Comparison of ENCODE assay signal across 19 cellular contexts in the genomic region with DNA sequence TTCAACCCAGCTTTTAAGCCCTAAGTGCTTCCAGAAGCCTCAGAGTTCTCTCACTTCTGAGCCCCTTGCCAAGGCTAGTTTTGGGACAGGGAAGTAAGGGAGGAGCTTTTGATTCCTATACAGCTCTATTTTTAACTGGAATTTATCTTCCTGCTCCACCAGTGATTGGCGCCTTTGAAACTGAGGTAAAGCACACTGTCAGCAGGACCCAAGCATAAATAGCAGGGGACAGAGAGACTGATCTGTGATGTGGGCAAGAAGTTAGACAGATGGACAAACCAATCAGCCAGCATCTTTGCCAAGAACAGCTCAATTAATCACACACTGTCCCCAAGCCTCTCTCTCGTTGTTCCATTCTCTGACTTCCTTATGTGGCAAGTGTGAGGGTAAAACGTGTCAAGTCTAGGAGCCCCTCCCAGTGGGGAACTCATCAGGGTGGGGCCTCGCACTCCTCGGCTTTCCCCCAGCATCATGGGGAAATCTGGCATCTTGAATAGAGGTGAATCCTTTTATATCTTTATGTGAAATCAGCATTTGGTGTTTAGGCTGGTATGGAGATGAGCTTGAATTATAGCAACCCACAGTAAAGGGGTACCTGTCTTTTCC. TPM values are rescaled to one million over a fixed set of nuclear protein-coding genes. Genes with fewer than 3 reads are reported as not detected.
DNase-seq lines count a peak whose midpoint lies in the region; ATAC-seq, FAIRE-seq and TF ChIP-seq lines count a peak whose summit lies in the region.
"Had no signal": no experiment of that assay in that cellular context is flagged by ENCODE, and none has a peak within 500 bp of the region (broad histone marks: within the 10 kb centered on the region; RNA-seq: fewer than 3 reads in every experiment).

No MANE protein-coding gene starts in this region.

- H3K4me3 ChIP-seq in right lobe of liver (no peak overlapping the region), HepG2 (replicated peaks in 1 of 3; ENCODE audit: insufficient read depth in 1 of 3, low read depth in 2 of 3, low read length in 3 of 3) (no peak overlapping the region), dorsolateral prefrontal cortex (no peak overlapping the region), neural progenitor cell (no peak overlapping the region)
- H3K4me3 ChIP-seq: GM23248, thoracic aorta had no signal

- H3K27ac ChIP-seq in right lobe of liver (no peak overlapping the region), HepG2 (ENCODE audit: extremely low read length, insufficient read depth, low read length) (no peak overlapping the region), dorsolateral prefrontal cortex (peak overlapping the region in 33 of 59 donors; percentile 3 to 57 (median 28)), neural progenitor cell (no peak overlapping the region)
- H3K27ac ChIP-seq: foreskin keratinocyte, GM23248 had no signal

- DNase-seq in right lobe of liver (no peak), HepG2 (ENCODE audit: low spot score) (no peak), dorsolateral prefrontal cortex (no peak), D721Med (ENCODE audit: insufficient read length, low spot score) (no peak), neural progenitor cell (ENCODE audit: low spot score) (no peak)
- DNase-seq in naive thymus-derived CD8-positive, alpha-beta T cell: no peak
- DNase-seq in T-helper 2 cell treated with Interferon-gamma antibody and Interleukin-4, amounts not matched to agents 5 μg/mL and 100 μg/mL, for 36 hours (ENCODE audit: low spot score): no peak
- DNase-seq: foreskin keratinocyte; GM23248; MM.1S; NCI-H2081; NCI-H748 treated with DMSO at 0.1 percent for 48 hours; posterior cingulate gyrus; stimulated activated CD4-positive, alpha-beta T cell treated with anti-CD3 and anti-CD28 coated beads, Interleukin-15, amount 100 ng/mL, for 24 hours had no signal

- H3K36me3 ChIP-seq in right lobe of liver (no peaks in the 10 kb centered on the region), HepG2 (replicated peaks in 1 of 2; ENCODE audit: control insufficient read depth in 1 of 2, insufficient read depth in 2 of 2, low read length in 2 of 2) (no peaks in the 10 kb centered on the region), neural progenitor cell (no peaks in the 10 kb centered on the region)
- H3K36me3 ChIP-seq: thoracic aorta had no signal

- H3K9ac ChIP-seq in HepG2 (ENCODE audit: insufficient read depth, low read depth, low read length): no peak overlapping the region
- H3K9ac ChIP-seq in neural progenitor cell: no peak overlapping the region
- H3K9ac ChIP-seq: GM23248 had no signal

- no peak for TF ChIP-seq EP300 in HepG2 (IDR thresholded peaks at IDR 0.05; ENCODE audit: low read depth in 2 of 2, low read length in 2 of 2)
- no peak for TF ChIP-seq EP300 in HepG2 (CRISPR knock-in tag; IDR thresholded peaks at IDR 0.05; ENCODE audit: borderline replicate concordance)

- intact Hi-C loops in right lobe of liver (cut with DNase I): loop anchor here in 1 of 2 donors (10.0 kb wide), 1 partner anchor 77 kb away; no protein-coding TSS in a partner anchor
- intact Hi-C loops in HepG2 (cut with micrococcal nuclease; ENCODE audit: unreplicated experiment): no loop called here
- intact Hi-C loops in dorsolateral prefrontal cortex (cut with DNase I): loop anchor here in 1 of 2 donors (10.0 kb wide), 1 partner anchor 617 kb away; no protein-coding TSS in a partner anchor

- H3K27ac Mint-ChIP-seq in naive thymus-derived CD8-positive, alpha-beta T cell: peak overlapping the region in 8 of 10 donors; percentile 44 to 92 (median 84)
- H3K27ac Mint-ChIP-seq in T-helper 2 cell treated with Interferon-gamma antibody and Interleukin-4, amounts not matched to agents 5 μg/mL and 100 μg/mL, for 36 hours: no peak overlapping the region
- H3K27ac Mint-ChIP-seq in neural progenitor cell: no peak overlapping the region

- POLR2A ChIA-PET in HepG2 (lab: Yijun Ruan, JAX): no interaction called here
- POLR2A ChIA-PET in naive thymus-derived CD8-positive, alpha-beta T cell (lab: Charles Lee): interaction anchor here (1.7 kb wide), 1 partner anchor 51 kb away, joined by 5 read pairs; a partner anchor contains a TSS

- no peaks in the 10 kb centered on the region for H3K9me3 Mint-ChIP-seq in naive thymus-derived CD8-positive, alpha-beta T cell
- H3K9me3 Mint-ChIP-seq in T-helper 2 cell treated with Interferon-gamma antibody and Interleukin-4, amounts not matched to agents 5 μg/mL and 100 μg/mL, for 36 hours: no peaks in the 10 kb centered on the region
- H3K9me3 Mint-ChIP-seq in neural progenitor cell: no peaks in the 10 kb centered on the region
- H3K9me3 Mint-ChIP-seq: central memory CD8-positive, alpha-beta T cell had no signal

- no peak for TF ChIP-seq RAD21 in HepG2 (CRISPR knock-in tag; IDR thresholded peaks at IDR 0.05)

- H3K36me3 Mint-ChIP-seq in naive thymus-derived CD8-positive, alpha-beta T cell: peaks cover 0 to 38% (median 10%) of the 10 kb centered on the region in 3 donors
- H3K36me3 Mint-ChIP-seq in T-helper 2 cell treated with Interferon-gamma antibody and Interleukin-4, amounts not matched to agents 5 μg/mL and 100 μg/mL, for 36 hours (ENCODE audit: low read depth): peaks cover 41% of the 10 kb centered on the region
- no peaks in the 10 kb centered on the region for H3K36me3 Mint-ChIP-seq in neural progenitor cell

- TF ChIP-seq POLR2A in right lobe of liver (IDR thresholded peaks at IDR 0.05): no peak
- no peak for TF ChIP-seq POLR2A in HepG2 (IDR thresholded peaks at IDR 0.05; ENCODE audit: insufficient read depth in 1 of 2, low read depth in 2 of 2, low read length in 2 of 2)

- ATAC-seq in right lobe of liver: peak in 3 of 4 donors; percentile 30 to 46 (median 42)
- no peak for ATAC-seq in HepG2
- no peak for ATAC-seq in naive thymus-derived CD8-positive, alpha-beta T cell
- no peak for ATAC-seq in GM21619 (IDR thresholded peaks at IDR 0.05; ENCODE audit: unreplicated experiment)
- ATAC-seq: foreskin keratinocyte, SK-N-SH treated with all-trans-retinoic acid at 6 μM for 48 hours had no signal

- TF ChIP-seq CTCF in right lobe of liver (IDR thresholded peaks at IDR 0.05) (no peak), HepG2 (CRISPR knock-in tag; IDR thresholded peaks at IDR 0.05) (no peak), dorsolateral prefrontal cortex (IDR thresholded peaks at IDR 0.05 in 54 of 56, conservative IDR thresholded peaks at IDR 0.05 in 2 of 56; ENCODE audit: low read depth in 1 of 56, partially characterized antibody in 56 of 56) (no peak), D721Med (IDR thresholded peaks at IDR 0.05; ENCODE audit: insufficient read depth, missing control alignments) (no peak), neural progenitor cell (IDR thresholded peaks at IDR 0.05) (no peak)

- no peaks in the 10 kb centered on the region for H3K27me3 ChIP-seq in right lobe of liver
- peaks cover 0 to 16% of the 10 kb centered on the region in 2 experiments; a peak in 3 of 5 replicates for H3K27me3 ChIP-seq in HepG2 (ENCODE audit: control insufficient read depth in 1 of 2, insufficient read depth in 2 of 2, low read length in 2 of 2)
- no peaks in the 10 kb centered on the region for H3K27me3 ChIP-seq in dorsolateral prefrontal cortex
- no peaks in the 10 kb centered on the region for H3K27me3 ChIP-seq in neural progenitor cell

- H3K4me3 Mint-ChIP-seq in naive thymus-derived CD8-positive, alpha-beta T cell: no peak overlapping the region
- H3K4me3 Mint-ChIP-seq in T-helper 2 cell treated with Interferon-gamma antibody and Interleukin-4, amounts not matched to agents 5 μg/mL and 100 μg/mL, for 36 hours: no peak overlapping the region
- H3K4me3 Mint-ChIP-seq in neural progenitor cell: no peak overlapping the region
- H3K4me3 Mint-ChIP-seq: central memory CD8-positive, alpha-beta T cell had no signal

- CTCF ChIA-PET in HepG2 (lab: Yijun Ruan, JAX; ENCODE audit: low intra/inter-chr PET ratio, low total read pairs): no interaction called here

- H4K20me1 ChIP-seq in HepG2 (ENCODE audit: insufficient read depth, low read length) (no peaks in the 10 kb centered on the region), neural progenitor cell (ENCODE audit: low read depth) (no peaks in the 10 kb centered on the region)

- H3K4me2 ChIP-seq in HepG2 (ENCODE audit: low read depth, low read length): no peak overlapping the region
- no peak overlapping the region for H3K4me2 ChIP-seq in neural progenitor cell

- H3K4me1 Mint-ChIP-seq in naive thymus-derived CD8-positive, alpha-beta T cell: peaks cover 8 to 42% (median 22%) of the 10 kb centered on the region in 4 donors
- peaks cover 9% of the 10 kb centered on the region for H3K4me1 Mint-ChIP-seq in T-helper 2 cell treated with Interferon-gamma antibody and Interleukin-4, amounts not matched to agents 5 μg/mL and 100 μg/mL, for 36 hours (ENCODE audit: low read depth)
- peaks cover 13% of the 10 kb centered on the region for H3K4me1 Mint-ChIP-seq in neural progenitor cell

- in situ Hi-C loops in HepG2 (cut with HindIII; ENCODE audit: extremely low pct_ligation_motif_present, low pct_unique_long_range_greater_than_20kb): no loop called here

- no peaks in the 10 kb centered on the region for H3K79me2 ChIP-seq in HepG2 (ENCODE audit: insufficient read depth, low read length)
- H3K79me2 ChIP-seq in neural progenitor cell (ENCODE audit: low read depth): no peaks in the 10 kb centered on the region

- BruUV-seq in HepG2 (replicated peaks; lab: Mats Ljungman, UMichigan): no TSS peak

- no peaks in the 10 kb centered on the region for H3K27me3 Mint-ChIP-seq in naive thymus-derived CD8-positive, alpha-beta T cell
- no peaks in the 10 kb centered on the region for H3K27me3 Mint-ChIP-seq in T-helper 2 cell treated with Interferon-gamma antibody and Interleukin-4, amounts not matched to agents 5 μg/mL and 100 μg/mL, for 36 hours (ENCODE audit: low read depth)
- H3K27me3 Mint-ChIP-seq in neural progenitor cell (ENCODE audit: insufficient read depth, low read depth): peaks cover 8% of the 10 kb centered on the region
- H3K27me3 Mint-ChIP-seq: central memory CD8-positive, alpha-beta T cell had no signal

- peaks cover 19% of the 10 kb centered on the region for H3F3A ChIP-seq in neural progenitor cell (ENCODE audit: low read depth)

- H2AFZ ChIP-seq in HepG2 (ENCODE audit: low read length) (no peak overlapping the region), neural progenitor cell (replicated peaks) (no peak overlapping the region)
- H2AFZ ChIP-seq: GM23248 had no signal

- WGBS in right lobe of liver (ENCODE audit: insufficient coverage, low coverage, low lambda C conversion rate, missing lambda C conversion rate): 48% methylated on average over 4 of the region's 5 CpGs
- 10% methylated on average over 5 of the region's 5 CpGs for WGBS in HepG2 (ENCODE audit: low lambda C conversion rate)

- FAIRE-seq in HepG2 (lab: Jason Lieb, UNC) (no peak), D721Med (lab: Jason Lieb, UNC) (no peak)

- H3K4me1 ChIP-seq in right lobe of liver (no peaks in the 10 kb centered on the region), HepG2 (ENCODE audit: insufficient read depth, low read length) (peaks cover 15% of the 10 kb centered on the region), neural progenitor cell (peaks cover 18% of the 10 kb centered on the region)
- H3K4me1 ChIP-seq: foreskin keratinocyte had no signal

- no peaks in the 10 kb centered on the region for H3K9me3 ChIP-seq in right lobe of liver
- no peaks in the 10 kb centered on the region for H3K9me3 ChIP-seq in HepG2 (ENCODE audit: low read length)
- no peaks in the 10 kb centered on the region for H3K9me3 ChIP-seq in neural progenitor cell (ENCODE audit: low read depth)
- H3K9me3 ChIP-seq: thoracic aorta had no signal

RNA-seq across cellular contexts. Expression of a gene that starts 40.2 kb away (rescaled TPM):
- total RNA-seq in right lobe of liver (10 to 100 TPM; 15.7 to 43.3 (median 18.9) TPM), HepG2 (2016; rRNA removed; fragmentation: Illumina TruSeq; extraction: Trizol) (43.9 and 68.7 TPM in 2 replicates), dorsolateral prefrontal cortex (10 to 100 TPM; 23.8 to 52.3 (median 34.9) TPM), neural progenitor cell (ENCODE audit: low replicate concordance) (121 and 125 TPM in 2 replicates)
- 32.2 and 32.5 TPM in 2 replicates for total RNA-seq in HepG2 (2016; cell fraction: cytosol; rRNA removed; fragmentation: Illumina TruSeq; extraction: Trizol; ENCODE audit: low read depth)
- total RNA-seq in HepG2 (2016; cell fraction: insoluble cytoplasmic fraction; rRNA removed; fragmentation: Illumina TruSeq; extraction: Trizol): 37.7 and 65.7 TPM in 2 replicates
- 33.4 and 37.7 TPM in 2 replicates for total RNA-seq in HepG2 (2016; cell fraction: membrane; rRNA removed; fragmentation: Illumina TruSeq; extraction: Trizol)
- 62.3 and 75.4 TPM in 2 replicates for total RNA-seq in HepG2 (2016; cell fraction: nucleus; rRNA removed; fragmentation: Illumina TruSeq; extraction: Trizol)
- 38.0 and 40.1 TPM in 2 replicates for polyA plus RNA-seq in HepG2 (2011; rRNA removed)
- polyA plus RNA-seq in HepG2 (2011; cell fraction: cytosol; rRNA removed): 16.8 and 31.1 TPM in 2 replicates
- polyA plus RNA-seq in HepG2 (2011; cell fraction: nucleus; rRNA removed): 16.0 and 18.0 TPM in 2 replicates
- polyA plus RNA-seq in HepG2 (2012): 41.2 and 46.3 TPM in 2 replicates
- polyA plus RNA-seq in HepG2 (2016; cell fraction: cytosol; fragmentation: Illumina TruSeq; extraction: Trizol; ENCODE audit: low read depth): 9.7 and 14.9 TPM in 2 replicates
- polyA plus RNA-seq in HepG2 (2016; cell fraction: insoluble cytoplasmic fraction; fragmentation: Illumina TruSeq; extraction: Trizol; ENCODE audit: low read depth): 43.0 and 47.2 TPM in 2 replicates
- polyA plus RNA-seq in HepG2 (2016; cell fraction: membrane; fragmentation: Illumina TruSeq; extraction: Trizol; ENCODE audit: low read depth): 21.1 and 21.8 TPM in 2 replicates
- polyA plus RNA-seq in HepG2 (2016; cell fraction: nucleus; fragmentation: Illumina TruSeq; extraction: Trizol; ENCODE audit: insufficient read depth, low read depth): 99.6 and 104 TPM in 2 replicates
- polyA minus RNA-seq in HepG2 (2011; rRNA and poly(A)+ RNA removed; ENCODE audit: low replicate concordance): 23.5 and 65.7 TPM in 2 replicates
- 37.6 and 52.6 TPM in 2 replicates for polyA minus RNA-seq in HepG2 (2011; cell fraction: cytosol; rRNA and poly(A)+ RNA removed)
- 26.1 and 36.4 TPM in 2 replicates for polyA minus RNA-seq in HepG2 (2011; cell fraction: nucleus; rRNA and poly(A)+ RNA removed)
- 1 to 10 TPM; 6.9 to 8.3 TPM for total RNA-seq in naive thymus-derived CD8-positive, alpha-beta T cell
- 1 to 10 TPM; 7.9 to 8.9 (median 8.2) TPM for polyA plus RNA-seq in naive thymus-derived CD8-positive, alpha-beta T cell

RNA-seq across cellular contexts. Expression of a gene that starts 51.6 kb away (rescaled TPM):
- total RNA-seq in right lobe of liver (1 to 10 TPM; 2.4 to 8.4 (median 5.0) TPM), HepG2 (2016; rRNA removed; fragmentation: Illumina TruSeq; extraction: Trizol) (not detected in 2 replicates), dorsolateral prefrontal cortex (10 to 100 TPM in 19 of 120 experiments, 1 to 10 TPM in 101; 4.1 to 14.4 (median 8.1) TPM), neural progenitor cell (ENCODE audit: low replicate concordance) (0.06 TPM in 2 replicates)
- total RNA-seq in HepG2 (2016; cell fraction: cytosol; rRNA removed; fragmentation: Illumina TruSeq; extraction: Trizol; ENCODE audit: low read depth): not detected in 2 replicates
- total RNA-seq in HepG2 (2016; cell fraction: insoluble cytoplasmic fraction; rRNA removed; fragmentation: Illumina TruSeq; extraction: Trizol): not detected in 2 replicates
- total RNA-seq in HepG2 (2016; cell fraction: membrane; rRNA removed; fragmentation: Illumina TruSeq; extraction: Trizol): not detected in 2 replicates
- total RNA-seq in HepG2 (2016; cell fraction: nucleus; rRNA removed; fragmentation: Illumina TruSeq; extraction: Trizol): not detected in 2 replicates
- not detected in 2 replicates for polyA plus RNA-seq in HepG2 (2011; rRNA removed)
- polyA plus RNA-seq in HepG2 (2011; cell fraction: cytosol; rRNA removed): not detected in 2 replicates
- not detected in 2 replicates for polyA plus RNA-seq in HepG2 (2011; cell fraction: nucleus; rRNA removed)
- not detected in 2 replicates for polyA plus RNA-seq in HepG2 (2012)
- not detected in 2 replicates for polyA plus RNA-seq in HepG2 (2016; cell fraction: cytosol; fragmentation: Illumina TruSeq; extraction: Trizol; ENCODE audit: low read depth)
- polyA plus RNA-seq in HepG2 (2016; cell fraction: insoluble cytoplasmic fraction; fragmentation: Illumina TruSeq; extraction: Trizol; ENCODE audit: low read depth): not detected in 2 replicates
- not detected in 2 replicates for polyA plus RNA-seq in HepG2 (2016; cell fraction: membrane; fragmentation: Illumina TruSeq; extraction: Trizol; ENCODE audit: low read depth)
- polyA plus RNA-seq in HepG2 (2016; cell fraction: nucleus; fragmentation: Illumina TruSeq; extraction: Trizol; ENCODE audit: insufficient read depth, low read depth): not detected in 2 replicates
- 0.26 and 0.32 TPM in 2 replicates for polyA minus RNA-seq in HepG2 (2011; rRNA and poly(A)+ RNA removed; ENCODE audit: low replicate concordance)
- not detected in 2 replicates for polyA minus RNA-seq in HepG2 (2011; cell fraction: cytosol; rRNA and poly(A)+ RNA removed)
- polyA minus RNA-seq in HepG2 (2011; cell fraction: nucleus; rRNA and poly(A)+ RNA removed): not detected in 2 replicates
- total RNA-seq in naive thymus-derived CD8-positive, alpha-beta T cell: 100 to 1,000 TPM; 149 to 156 TPM
- polyA plus RNA-seq in naive thymus-derived CD8-positive, alpha-beta T cell: 100 to 1,000 TPM; 121 to 132 (median 124) TPM
- total RNA-seq: HT-29 had no signal

Comparison
In these comparisons a context has a peak if more than half of its experiments do, and no peak if none do; other contexts are left out.
1. ATAC-seq: peak in right lobe of liver (3 of 4); none in HepG2 (single experiment), naive thymus-derived CD8-positive, alpha-beta T cell (0 of 2) and GM21619 (single experiment).
2. H3K27ac ChIP-seq: peak in dorsolateral prefrontal cortex (33 of 59); none in right lobe of liver (0 of 3), HepG2 (single experiment) and neural progenitor cell (single experiment).
3. H3K27ac Mint-ChIP-seq: peak in naive thymus-derived CD8-positive, alpha-beta T cell (8 of 10); none in T-helper 2 cell treated with Interferon-gamma antibody and Interleukin-4, amounts not matched to agents 5 μg/mL and 100 μg/mL, for 36 hours (single experiment) and neural progenitor cell (single experiment).
4. RNA of a gene that starts 51.6 kb away (total RNA-seq): 149 to 156 TPM in naive thymus-derived CD8-positive, alpha-beta T cell; 4.1 to 14.4 TPM in dorsolateral prefrontal cortex, 2.4 to 8.4 TPM in right lobe of liver, 0.06 TPM in neural progenitor cell and not detected in HepG2; every median in the first group is over 4 times any median in the second.